In genomic region chr3:150761831-150762661, GRCh38 we compare ENCODE assay signal across 8 cellular contexts. TPM values are rescaled to one million over a fixed set of nuclear protein-coding genes. Genes with fewer than 3 reads are reported as not detected.
DNase-seq lines count a peak whose midpoint lies in the region; ATAC-seq, FAIRE-seq and TF ChIP-seq lines count a peak whose summit lies in the region.

No MANE protein-coding gene starts in this region.

- FAIRE-seq in bronchial epithelial cell (lab: Jason Lieb, UNC): no peak

- TF ChIP-seq CTCF in bronchial epithelial cell (IDR thresholded peaks at IDR 0.05; ENCODE audit: insufficient read depth, low read length, severe bottlenecking): no peak

- DNase-seq in DMS114 treated with DMSO at 0.1 percent for 48 hours (lab: John Stamatoyannopoulos, UW; ENCODE audit: unreplicated experiment): peak; percentile 29
- peak; percentile 64 for DNase-seq in LoVo (ENCODE audit: low spot score)
- peak in 3 of 5 experiments; percentile 17 to 59 (median 17) for DNase-seq in T-helper 2 cell
- peak; percentile 58 for DNase-seq in bronchial epithelial cell (ENCODE audit: low read depth)
- DNase-seq in inferior parietal cortex (ENCODE audit: extremely low spot score): peak; percentile 65

- ATAC-seq in HG02884 (IDR thresholded peaks at IDR 0.05; ENCODE audit: unreplicated experiment) (no peak), GM21423 (IDR thresholded peaks at IDR 0.05; ENCODE audit: unreplicated experiment) (no peak)

- H3K36me3 ChIP-seq in bronchial epithelial cell (ENCODE audit: control insufficient read depth, insufficient read depth, low read length): no peaks in the 10 kb centered on the region
- H3K36me3 ChIP-seq in skeletal muscle satellite cell (ENCODE audit: insufficient read depth, low read length): peaks cover 13% of the 10 kb centered on the region

- peaks cover 19% of the 10 kb centered on the region for H3K4me1 ChIP-seq in skeletal muscle satellite cell (ENCODE audit: control insufficient read depth, insufficient read depth, low read length)

- H3K9ac ChIP-seq in skeletal muscle satellite cell (ENCODE audit: low read depth, low read length): peak overlapping the region; percentile 87

- H3K27me3 ChIP-seq in bronchial epithelial cell (ENCODE audit: control insufficient read depth, insufficient read depth, low read length) (no peaks in the 10 kb centered on the region), skeletal muscle satellite cell (ENCODE audit: control insufficient read depth, insufficient read depth, low read length) (no peaks in the 10 kb centered on the region)

- no peaks in the 10 kb centered on the region for H3K9me3 ChIP-seq in skeletal muscle satellite cell (replicated peaks; ENCODE audit: low read length)

- H3K4me2 ChIP-seq in skeletal muscle satellite cell (ENCODE audit: low read length): peak overlapping the region; percentile 86

- H3K4me3 ChIP-seq in bronchial epithelial cell (ENCODE audit: low read depth, low read length) (peak overlapping the region; percentile 88), skeletal muscle satellite cell (ENCODE audit: low read length) (peak overlapping the region; percentile 73)

RNA-seq across cellular contexts. Expression of gene SIAH2, which starts 0.9 kb away (rescaled TPM):
- 30.3 and 36.1 TPM in 2 replicates for total RNA-seq in bronchial epithelial cell
- total RNA-seq in skeletal muscle satellite cell (2012; rRNA removed): 17.5 and 22.5 TPM in 2 replicates

RNA-seq across cellular contexts. Expression of gene ERICH6, which starts 58.3 kb away (rescaled TPM):
- total RNA-seq in bronchial epithelial cell: under 0.01 TPM in 1 of 2 replicates, not detected in the other
- total RNA-seq in skeletal muscle satellite cell (2012; rRNA removed): 0.22 TPM in 1 of 2 replicates, not detected in the other
